In genomic region chr11:82901165-82901938, GRCh38 we compare ENCODE assay signal across 8 cellular contexts. TPM values are rescaled to one million over a fixed set of nuclear protein-coding genes. Genes with fewer than 3 reads are reported as not detected.
DNase-seq lines count a peak whose midpoint lies in the region; ATAC-seq, FAIRE-seq and TF ChIP-seq lines count a peak whose summit lies in the region.

TSS of gene DDIAS (plus strand) at chr11:82901736. CDS start at chr11:82914739, 13,003 bp downstream.

- H3K27ac ChIP-seq in KMS-11: peak within 1 kb of the TSS; percentile 53
- H3K27ac ChIP-seq in esophagus muscularis mucosa (replicated peaks in 1 of 4): peak within 1 kb of the TSS; percentile 92 to 96 (median 94)
- peak within 1 kb of the TSS; percentile 93 for H3K27ac ChIP-seq in muscle layer of duodenum (ENCODE audit: low read length)

- H3K27me3 ChIP-seq in KMS-11 (ENCODE audit: insufficient read depth, low read depth) (no peaks in the 10 kb centered on the region), esophagus muscularis mucosa (no peaks in the 10 kb centered on the region), muscle layer of duodenum (ENCODE audit: low read depth, low read length) (no peaks in the 10 kb centered on the region)

- peak within 1 kb of the TSS; percentile 64 for H3K4me2 ChIP-seq in KMS-11

- peaks cover 42% of the 10 kb centered on the region for H3K79me2 ChIP-seq in KMS-11 (ENCODE audit: insufficient read depth, low read depth)

- intact Hi-C loops in esophagus muscularis mucosa (cut with DNase I): loop anchor here (2.0 to 5.0 kb wide), 5 partner anchors 35 to 386 kb away; partner anchors contain the start of genes ANKRD42, CCDC90B and RAB30

- peak within 1 kb of the TSS; percentile 95 to 100 for H3K4me3 Mint-ChIP-seq in activated T-cell treated with anti-CD3 and anti-CD28 coated beads, Interleukin-2, amount 50 U/mL, for 72 hours

- TF ChIP-seq EP300 in esophagus muscularis mucosa (IDR thresholded peaks at IDR 0.05): no peak

- H3K27ac Mint-ChIP-seq in activated T-cell treated with anti-CD3 and anti-CD28 coated beads, Interleukin-2, amount 50 U/mL, for 72 hours: peak within 1 kb of the TSS; percentile 95

- peak; percentile 70 for ATAC-seq in GM21737 (IDR thresholded peaks at IDR 0.05; ENCODE audit: unreplicated experiment)
- peak; percentile 72 to 74 for ATAC-seq in activated T-cell treated with anti-CD3 and anti-CD28 coated beads, Interleukin-2, amount 50 U/mL, for 72 hours (replicated peaks in 1 of 2)

- H3K4me3 ChIP-seq in KMS-11 (IDR thresholded peaks at IDR 0.05; ENCODE audit: insufficient read depth, low read depth, low read length): no peak within 1 kb of the TSS
- peak within 1 kb of the TSS; percentile 68 to 83 (median 74) for H3K4me3 ChIP-seq in esophagus muscularis mucosa
- peak within 1 kb of the TSS; percentile 78 to 92 for H3K4me3 ChIP-seq in muscle layer of duodenum (ENCODE audit: low read depth in 1 of 2, low read length in 2 of 2)

- H3K36me3 Mint-ChIP-seq in activated T-cell treated with anti-CD3 and anti-CD28 coated beads, Interleukin-2, amount 50 U/mL, for 72 hours (ENCODE audit: insufficient read depth in 2 of 2): peaks cover 3 to 6% of the 10 kb centered on the region in 2 donors

- DNase-seq in DMS53 (lab: John Stamatoyannopoulos, UW) (peak; percentile 100), RCC 7860 (ENCODE audit: low spot score) (peak; percentile 90), esophagus muscularis mucosa (ENCODE audit: extremely low spot score) (peak; percentile 99)
- peak; percentile 92 to 96 for DNase-seq in activated T-cell treated with anti-CD3 and anti-CD28 coated beads, Interleukin-2, amount 50 U/mL, for 72 hours
- peak; percentile 88 to 93 for DNase-seq in stimulated activated CD8-positive, alpha-beta memory T cell treated with anti-CD3 and anti-CD28 coated beads, Interleukin-7, amount 100 ng/mL, for 4 hours (ENCODE audit: low read depth in 2 of 2)

- no peaks in the 10 kb centered on the region for H4K20me1 ChIP-seq in KMS-11 (ENCODE audit: insufficient read depth)

- H3K27me3 Mint-ChIP-seq in activated T-cell treated with anti-CD3 and anti-CD28 coated beads, Interleukin-2, amount 50 U/mL, for 72 hours (ENCODE audit: low read depth): no peaks in the 10 kb centered on the region

- peak; percentile 76 for FAIRE-seq in RCC 7860 (lab: Jason Lieb, UNC)

- TF ChIP-seq CTCF in KMS-11 (conservative IDR thresholded peaks at IDR 0.05; ENCODE audit: low read depth, low read length): no peak
- peak in 2 of 3 experiments; percentile 10 to 17 for TF ChIP-seq CTCF in esophagus muscularis mucosa (IDR thresholded peaks at IDR 0.05)

- no peaks in the 10 kb centered on the region for H3K9me3 Mint-ChIP-seq in activated T-cell treated with anti-CD3 and anti-CD28 coated beads, Interleukin-2, amount 50 U/mL, for 72 hours

- peaks cover 54% of the 10 kb centered on the region for H3K4me1 Mint-ChIP-seq in activated T-cell treated with anti-CD3 and anti-CD28 coated beads, Interleukin-2, amount 50 U/mL, for 72 hours (ENCODE audit: low read depth)

- H3K36me3 ChIP-seq in KMS-11 (ENCODE audit: insufficient read depth): no peaks in the 10 kb centered on the region
- H3K36me3 ChIP-seq in esophagus muscularis mucosa: no peaks in the 10 kb centered on the region
- H3K36me3 ChIP-seq in muscle layer of duodenum (ENCODE audit: control insufficient read depth in 1 of 2, insufficient read depth in 2 of 2, low read length in 2 of 2): no peaks in the 10 kb centered on the region

- under 1% methylated on average over 36 of the region's 49 CpGs for WGBS in esophagus muscularis mucosa

- H3K4me1 ChIP-seq in KMS-11 (ENCODE audit: low read depth, poor library complexity, severe bottlenecking): peaks cover 33% of the 10 kb centered on the region
- peaks cover 9 to 42% (median 31%) of the 10 kb centered on the region in 4 donors for H3K4me1 ChIP-seq in esophagus muscularis mucosa
- peaks cover 2 to 22% of the 10 kb centered on the region in 2 donors for H3K4me1 ChIP-seq in muscle layer of duodenum (ENCODE audit: control insufficient read depth in 1 of 2, insufficient read depth in 2 of 2, low read length in 2 of 2)

- no peak for TF ChIP-seq POLR2A in esophagus muscularis mucosa (IDR thresholded peaks at IDR 0.05; ENCODE audit: low read depth)

- H3K9me3 ChIP-seq in esophagus muscularis mucosa (no peaks in the 10 kb centered on the region), muscle layer of duodenum (ENCODE audit: control insufficient read depth in 1 of 2, low read length in 2 of 2) (no peaks in the 10 kb centered on the region)

- H2AFZ ChIP-seq in KMS-11 (ENCODE audit: low read depth): peak within 1 kb of the TSS; percentile 86

- H3K9ac ChIP-seq in KMS-11: peak within 1 kb of the TSS; percentile 71

RNA-seq across cellular contexts. Expression of gene DDIAS, which starts in this region (rescaled TPM):
- total RNA-seq in activated T-cell treated with anti-CD3 and anti-CD28 coated beads, Interleukin-2, amount 50 U/mL, for 72 hours: 10 to 100 TPM; 15.0 to 19.5 TPM
- 1 to 10 TPM in 1 of 4 donors, under 1 TPM in 2, not detected in 1; 0.17 to 1.6 (median 0.52) TPM for total RNA-seq in esophagus muscularis mucosa

Comparison
In these comparisons a context has a peak if more than half of its experiments do, and no peak if none do; other contexts are left out.
1. RNA of gene DDIAS (total RNA-seq): 15.0 to 19.5 TPM in activated T-cell treated with anti-CD3 and anti-CD28 coated beads, Interleukin-2, amount 50 U/mL, for 72 hours; 0.17 to 1.6 TPM in esophagus muscularis mucosa; every median in the first group is over 4 times any median in the second.
2. Peak in every context shown above with its lines, with median percentiles within 50 percentile points of each other: DNase-seq and H3K27ac ChIP-seq.